Comparison of ENCODE assay signal across 8 cellular contexts in the genomic region with DNA sequence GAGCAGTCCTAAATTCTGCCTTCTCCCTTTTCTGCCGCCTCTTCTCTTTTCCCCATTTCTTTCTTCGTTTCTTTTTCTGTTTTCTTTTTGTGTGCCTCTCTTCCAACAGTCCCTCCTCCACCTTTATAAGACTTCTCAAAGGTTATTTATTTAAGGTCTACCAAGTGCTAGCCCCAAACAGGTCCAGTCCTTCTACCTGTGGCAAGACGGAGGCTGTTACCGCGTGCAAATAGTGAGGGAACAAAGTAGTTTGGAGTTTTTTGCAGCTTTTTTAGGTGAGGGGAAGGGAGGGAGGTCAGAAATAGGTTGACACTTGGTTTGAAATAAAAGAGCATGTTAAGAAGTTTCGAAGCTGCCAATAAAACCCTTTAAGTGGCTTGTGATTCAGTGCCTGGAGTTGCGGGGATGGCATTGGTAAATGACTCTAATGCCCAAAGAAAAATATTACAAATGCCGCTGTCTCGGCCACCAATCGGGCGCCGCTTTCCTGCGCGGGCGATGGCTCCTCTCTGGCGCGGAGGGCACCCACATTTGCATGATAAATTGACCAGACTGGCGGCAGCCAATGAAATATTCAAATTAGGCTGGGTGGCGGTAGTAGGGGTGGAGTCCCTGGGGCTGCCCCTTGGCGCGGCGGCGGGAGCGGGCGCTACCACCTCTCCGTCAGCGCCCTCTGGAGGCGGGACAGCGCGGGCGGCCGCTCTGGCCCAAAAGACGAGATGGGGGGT. TPM values are rescaled to one million over a fixed set of nuclear protein-coding genes. Genes with fewer than 3 reads are reported as not detected.
DNase-seq lines count a peak whose midpoint lies in the region; ATAC-seq and TF ChIP-seq lines count a peak whose summit lies in the region.

No MANE protein-coding gene starts in this region.

- TF ChIP-seq CTCF in epithelial cell of proximal tubule (conservative IDR thresholded peaks at IDR 0.05; ENCODE audit: low read depth, low read length) = peak; percentile 37

- no peak for ATAC-seq in HG02938 (IDR thresholded peaks at IDR 0.05; ENCODE audit: unreplicated experiment)

- H3K4me3 ChIP-seq in epithelial cell of proximal tubule (ENCODE audit: low read depth, low read length) = no peak overlapping the region

- peak; percentile 71 for DNase-seq in ELF-1 (ENCODE audit: low read depth, low spot score)
- peak; percentile 43 to 48 for DNase-seq in activated CD4-positive, alpha-beta T cell treated with anti-CD3 and anti-CD28 coated beads, Interleukin-2, amount 50 U/mL, for 4 hours
- no peak for DNase-seq in epithelial cell of proximal tubule (ENCODE audit: low read depth)
- DNase-seq in posterior vena cava (ENCODE audit: low spot score) = peak; percentile 85
- DNase-seq in DMS 273 treated with DMSO at 0.1 percent for 48 hours (lab: John Stamatoyannopoulos, UW) = no peak
- DNase-seq in KG1 (lab: John Stamatoyannopoulos, UW) = no peak
- DNase-seq in putamen (ENCODE audit: low spot score) = no peak

- intact Hi-C loops in posterior vena cava (cut with DNase I) = no loop called here

RNA-seq across cellular contexts. Expression of gene TSHZ3, which starts 7.5 kb away (rescaled TPM):
- total RNA-seq in epithelial cell of proximal tubule = 0.12 and 0.36 TPM in 2 replicates
- total RNA-seq in posterior vena cava = 10 to 100 TPM; 30.8 to 32.1 TPM

Comparison
In these comparisons a context has a peak if more than half of its experiments do, and no peak if none do; other contexts are left out.
1. DNase-seq: peak in ELF-1 (single experiment), activated CD4-positive, alpha-beta T cell treated with anti-CD3 and anti-CD28 coated beads, Interleukin-2, amount 50 U/mL, for 4 hours (2 of 2) and posterior vena cava (single experiment); none in epithelial cell of proximal tubule (single experiment), DMS 273 treated with DMSO at 0.1 percent for 48 hours (single experiment), KG1 (single experiment) and putamen (single experiment).
2. RNA of gene TSHZ3, which starts 7.5 kb away (total RNA-seq): 30.8 to 32.1 TPM in posterior vena cava; 0.12 to 0.36 TPM in epithelial cell of proximal tubule; every median in the first group is over 10 times any median in the second.